Comparison of ENCODE assay signal across 29 cellular contexts in genomic region chr9:134809296-134809695, GRCh38.
"Had no signal": no experiment of that assay in that cellular context is flagged by ENCODE, and none has a peak within 500 bp of the region (broad histone marks: within the 10 kb centered on the region; RNA-seq: fewer than 3 reads in every experiment).

No MANE protein-coding gene starts in this region.

- H3K9me3 Mint-ChIP-seq: activated naive CD4-positive, alpha-beta T cell treated with anti-CD3 and anti-CD28 coated beads for 36 hours; activated naive CD8-positive, alpha-beta T cell treated with anti-CD3 and anti-CD28 coated beads for 36 hours; activated T-helper 1 cell treated with anti-CD3 and anti-CD28 coated beads, Interleukin-12 subunit alpha, Interleukin-12 subunit beta, Interleukin-2, Interleukin-4 antibody, amounts not matched to agents 30 ng/mL and 10 ng/mL and 1 ng/mL, durations not matched to agents 14 hours and 24 hours and 36 hours; endodermal cell; nephron; T-helper 2 cell treated with Interferon-gamma antibody and Interleukin-4, amounts not matched to agents 5 μg/mL and 100 μg/mL, for 36 hours had no signal

- ATAC-seq: activated CD4-positive, alpha-beta T cell treated with anti-CD3 and anti-CD28 coated beads for 36 hours; esophagus mucosa; foreskin keratinocyte; heart right ventricle; left lobe of liver; psoas muscle; right cardiac atrium; stimulated activated naive CD8-positive, alpha-beta T cell treated with anti-CD3 and anti-CD28 coated beads, Interleukin-15, Interleukin-2, amounts not matched to agents 100 U/mL and 50 U/mL, for 24 hours had no signal

- H3K9me3 ChIP-seq: ascending aorta, heart right ventricle, neutrophil, ovary, psoas muscle, testis, transverse colon had no signal

- H3K4me3 Mint-ChIP-seq: activated CD4-positive, alpha-beta T cell treated with anti-CD3 and anti-CD28 coated beads for 36 hours; activated naive CD4-positive, alpha-beta T cell treated with anti-CD3 and anti-CD28 coated beads for 36 hours; activated naive CD8-positive, alpha-beta T cell treated with anti-CD3 and anti-CD28 coated beads for 36 hours; activated T-helper 1 cell treated with anti-CD3 and anti-CD28 coated beads, Interleukin-12 subunit alpha, Interleukin-12 subunit beta, Interleukin-2, Interleukin-4 antibody, amounts not matched to agents 30 ng/mL and 10 ng/mL and 1 ng/mL, durations not matched to agents 14 hours and 24 hours and 36 hours; endodermal cell; nephron; T-helper 2 cell treated with Interferon-gamma antibody and Interleukin-4, amounts not matched to agents 5 μg/mL and 100 μg/mL, for 36 hours had no signal

- H3K4me1 ChIP-seq: foreskin keratinocyte had no signal

- H3K36me3 Mint-ChIP-seq: activated naive CD8-positive, alpha-beta T cell treated with anti-CD3 and anti-CD28 coated beads for 36 hours had no signal

- DNase-seq: activated CD4-positive, alpha-beta T cell treated with anti-CD3 and anti-CD28 coated beads for 36 hours; activated CD4-positive, alpha-beta T cell treated with anti-CD3 and anti-CD28 coated beads, Interleukin-2, amount 50 U/mL, for 4 hours; activated CD4-positive, CD25-positive, alpha-beta regulatory T cell; activated CD8-positive, alpha-beta memory T cell treated with anti-CD3 and anti-CD28 coated beads for 24 hours; activated effector memory CD4-positive, alpha-beta T cell treated with anti-CD3 and anti-CD28 coated beads, Interleukin-2, amount 50 U/mL, for 16 hours; activated naive CD4-positive, alpha-beta T cell treated with anti-CD3 and anti-CD28 coated beads for 36 hours; activated naive CD8-positive, alpha-beta T cell treated with anti-CD3 and anti-CD28 coated beads for 36 hours; caudate nucleus; endodermal cell; foreskin keratinocyte; heart right ventricle; kidney glomerular epithelial cell; ovary; stimulated activated CD4-positive, alpha-beta T cell treated with anti-CD3 and anti-CD28 coated beads, Interleukin-12 subunit alpha, Interleukin-12 subunit beta, amount 100 ng/mL, for 4 hours; stimulated activated CD4-positive, alpha-beta T cell treated with anti-CD3 and anti-CD28 coated beads, Interleukin-4, amount 100 ng/mL, for 1 hour; stimulated activated naive CD8-positive, alpha-beta T cell treated with anti-CD3 and anti-CD28 coated beads, Interleukin-15, Interleukin-2, amounts not matched to agents 100 U/mL and 50 U/mL, for 24 hours; T-helper 1 cell; testis; transverse colon had no signal

- H3K4me1 Mint-ChIP-seq: activated CD4-positive, alpha-beta T cell treated with anti-CD3 and anti-CD28 coated beads for 36 hours; activated naive CD8-positive, alpha-beta T cell treated with anti-CD3 and anti-CD28 coated beads for 36 hours had no signal

- H3K27me3 Mint-ChIP-seq: activated CD4-positive, alpha-beta T cell treated with anti-CD3 and anti-CD28 coated beads for 36 hours; activated naive CD8-positive, alpha-beta T cell treated with anti-CD3 and anti-CD28 coated beads for 36 hours had no signal

- H3K36me3 ChIP-seq: neutrophil, ovary, transverse colon had no signal

- H3K4me3 ChIP-seq: ascending aorta, heart right ventricle, lung, ovary, psoas muscle, testis, transverse colon had no signal

- H3K27me3 ChIP-seq: ascending aorta, foreskin keratinocyte, heart right ventricle, neutrophil, ovary, testis, transverse colon had no signal

- H3K27ac Mint-ChIP-seq: activated CD4-positive, alpha-beta T cell treated with anti-CD3 and anti-CD28 coated beads for 36 hours; activated naive CD4-positive, alpha-beta T cell treated with anti-CD3 and anti-CD28 coated beads for 36 hours; activated naive CD8-positive, alpha-beta T cell treated with anti-CD3 and anti-CD28 coated beads for 36 hours; activated T-helper 1 cell treated with anti-CD3 and anti-CD28 coated beads, Interleukin-12 subunit alpha, Interleukin-12 subunit beta, Interleukin-2, Interleukin-4 antibody, amounts not matched to agents 30 ng/mL and 10 ng/mL and 1 ng/mL, durations not matched to agents 14 hours and 24 hours and 36 hours; endodermal cell; T-helper 2 cell treated with Interferon-gamma antibody and Interleukin-4, amounts not matched to agents 5 μg/mL and 100 μg/mL, for 36 hours had no signal

- H3K27ac ChIP-seq: ascending aorta, foreskin keratinocyte, heart right ventricle, neutrophil, ovary, psoas muscle, testis, transverse colon had no signal
